In genomic region chr17:41548844-41549595, GRCh38 we compare ENCODE assay signal across 8 cellular contexts. TPM values are rescaled to one million over a fixed set of nuclear protein-coding genes. Genes with fewer than 3 reads are reported as not detected.
DNase-seq lines count a peak whose midpoint lies in the region; ATAC-seq and TF ChIP-seq lines count a peak whose summit lies in the region.

No MANE protein-coding gene starts in this region.

- peak; percentile 79 for ATAC-seq in GM19438 (IDR thresholded peaks at IDR 0.05; ENCODE audit: low read depth, unreplicated experiment)
- peak; percentile 92 for ATAC-seq in upper lobe of right lung

- intact Hi-C loops in prostate gland (cut with DNase I), result loop anchor here (1.0 kb wide), 2 partner anchors 99 to 640 kb away; no protein-coding TSS in a partner anchor
- intact Hi-C loops in upper lobe of right lung (cut with DNase I), result loop anchor here (5.0 kb wide), 1 partner anchor 98 kb away; no protein-coding TSS in a partner anchor

- TF ChIP-seq POLR2A in prostate gland (IDR thresholded peaks at IDR 0.05), result peak; percentile 35

- H3K4me1 ChIP-seq in right atrium auricular region (peaks cover 0 to 23% of the 10 kb centered on the region in 2 donors), prostate gland (replicated peaks) (peaks cover 8% of the 10 kb centered on the region), upper lobe of right lung (peaks cover 14% of the 10 kb centered on the region)

- H3K27ac ChIP-seq in right atrium auricular region, result peak overlapping the region in 1 of 2 donors; percentile 25
- peak overlapping the region; percentile 63 to 77 for H3K27ac ChIP-seq in prostate gland
- H3K27ac ChIP-seq in upper lobe of right lung, result peak overlapping the region; percentile 28

- H3K9me3 Mint-ChIP-seq in T-helper 2 cell treated with Interferon-gamma antibody and Interleukin-4, amounts not matched to agents 5 μg/mL and 100 μg/mL, for 36 hours, result peaks cover 12% of the 10 kb centered on the region

- H3K4me3 Mint-ChIP-seq in T-helper 2 cell treated with Interferon-gamma antibody and Interleukin-4, amounts not matched to agents 5 μg/mL and 100 μg/mL, for 36 hours, result peak overlapping the region; percentile 62

- H3K27ac Mint-ChIP-seq in T-helper 2 cell treated with Interferon-gamma antibody and Interleukin-4, amounts not matched to agents 5 μg/mL and 100 μg/mL, for 36 hours, result peak overlapping the region; percentile 86

- H3K4me1 Mint-ChIP-seq in T-helper 2 cell treated with Interferon-gamma antibody and Interleukin-4, amounts not matched to agents 5 μg/mL and 100 μg/mL, for 36 hours (ENCODE audit: low read depth), result peaks cover 12% of the 10 kb centered on the region

- 1% methylated on average over 24 of the region's 25 CpGs for WGBS in prostate gland

- H3K27me3 Mint-ChIP-seq in T-helper 2 cell treated with Interferon-gamma antibody and Interleukin-4, amounts not matched to agents 5 μg/mL and 100 μg/mL, for 36 hours (ENCODE audit: low read depth), result peaks cover 7% of the 10 kb centered on the region

- DNase-seq in AG10803 (ENCODE audit: low read depth) (peak; percentile 83), NCI-H1436 (lab: John Stamatoyannopoulos, UW) (peak; percentile 80), amygdala (lab: John Stamatoyannopoulos, UW) (peak in 49 of 56 donors; percentile 5 to 80 (median 39)), right atrium auricular region (ENCODE audit: low spot score) (peak; percentile 80), prostate gland (ENCODE audit: low spot score) (peak; percentile 83), upper lobe of right lung (peak; percentile 92)
- peak; percentile 81 for DNase-seq in T-helper 2 cell treated with Interferon-gamma antibody and Interleukin-4, amounts not matched to agents 5 μg/mL and 100 μg/mL, for 36 hours (ENCODE audit: low spot score)

- no peaks in the 10 kb centered on the region for H3K36me3 Mint-ChIP-seq in T-helper 2 cell treated with Interferon-gamma antibody and Interleukin-4, amounts not matched to agents 5 μg/mL and 100 μg/mL, for 36 hours (ENCODE audit: low read depth)

- H3K27me3 ChIP-seq in right atrium auricular region (no peaks in the 10 kb centered on the region), prostate gland (replicated peaks; ENCODE audit: insufficient read depth) (no peaks in the 10 kb centered on the region), upper lobe of right lung (no peaks in the 10 kb centered on the region)

- H3K4me3 ChIP-seq in AG10803 (ENCODE audit: low read length) (no peak overlapping the region; the same call in none of the 2 replicates), right atrium auricular region (peak overlapping the region in 1 of 2 donors; percentile 23), prostate gland (peak overlapping the region; percentile 2 to 5), upper lobe of right lung (peak overlapping the region; percentile 23)

- TF ChIP-seq CTCF in AG10803 (conservative IDR thresholded peaks at IDR 0.05; ENCODE audit: low read length) (peak; percentile 90), right atrium auricular region (IDR thresholded peaks at IDR 0.05) (peak; percentile 83 to 89), prostate gland (IDR thresholded peaks at IDR 0.05) (peak; percentile 61 to 91 (median 82)), upper lobe of right lung (IDR thresholded peaks at IDR 0.05) (peak; percentile 87)

- H3K36me3 ChIP-seq in right atrium auricular region (no peaks in the 10 kb centered on the region), prostate gland (no peaks in the 10 kb centered on the region), upper lobe of right lung (no peaks in the 10 kb centered on the region)

- H3K9me3 ChIP-seq in right atrium auricular region, result peaks cover 5% of the 10 kb centered on the region in 2 donors
- H3K9me3 ChIP-seq in prostate gland, result no peaks in the 10 kb centered on the region
- no peaks in the 10 kb centered on the region for H3K9me3 ChIP-seq in upper lobe of right lung

RNA-seq across cellular contexts. Expression of gene KRT19, which starts 20.9 kb away (rescaled TPM):
- 100 to 1,000 TPM in 1 of 2 donors, 10 to 100 TPM in 1; 27.8 to 165 TPM for total RNA-seq in right atrium auricular region
- total RNA-seq in prostate gland, result 100 to 1,000 TPM; 351 to 398 TPM
- 321 TPM for total RNA-seq in upper lobe of right lung

RNA-seq across cellular contexts. Expression of gene KRT9, which starts 22.8 kb away (rescaled TPM):
- total RNA-seq in right atrium auricular region (not detected), prostate gland (not detected), upper lobe of right lung (not detected)

RNA-seq across cellular contexts. Expression of gene KRT15, which starts 30.3 kb away (rescaled TPM):
- total RNA-seq in right atrium auricular region, result under 1 TPM in 1 of 2 donors, not detected in 1; 0.47 TPM
- total RNA-seq in prostate gland, result 1,000 to 10,000 TPM in 1 of 2 donors, 100 to 1,000 TPM in 1; 138 to 1,038 TPM
- total RNA-seq in upper lobe of right lung, result 24.3 TPM

RNA-seq across cellular contexts. Expression of gene KRT14, which starts 37.7 kb away (rescaled TPM):
- 10 to 100 TPM in 1 of 2 donors, not detected in 1; 20.3 TPM for total RNA-seq in right atrium auricular region
- 100 to 1,000 TPM in 1 of 2 donors, 10 to 100 TPM in 1; 28.1 to 298 TPM for total RNA-seq in prostate gland
- not detected for total RNA-seq in upper lobe of right lung

RNA-seq across cellular contexts. Expression of gene KRT13, which starts 43.6 kb away (rescaled TPM):
- total RNA-seq in right atrium auricular region, result not detected
- 10 to 100 TPM; 38.4 to 62.7 TPM for total RNA-seq in prostate gland
- total RNA-seq in upper lobe of right lung, result 5.5 TPM

Comparison
In these comparisons a context has a peak if more than half of its experiments do, and no peak if none do; other contexts are left out.
1. DNase-seq: peak in every context shown above with its lines; median percentile 92 in upper lobe of right lung; 83 in AG10803; 83 in prostate gland; 81 in T-helper 2 cell treated with Interferon-gamma antibody and Interleukin-4, amounts not matched to agents 5 μg/mL and 100 μg/mL, for 36 hours; 80 in NCI-H1436; 80 in right atrium auricular region; 39 in amygdala.
2. RNA of gene KRT15, which starts 30.3 kb away (total RNA-seq): 138 to 1,038 TPM in prostate gland and 24.3 TPM in upper lobe of right lung (single experiment); 0.47 TPM in right atrium auricular region; every median in the first group is over 10 times any median in the second.
3. Peak in every context shown above with its lines, with median percentiles within 50 percentile points of each other: CTCF ChIP-seq.